1 cellular context compared by ENCODE assay signal in the genomic region with DNA sequence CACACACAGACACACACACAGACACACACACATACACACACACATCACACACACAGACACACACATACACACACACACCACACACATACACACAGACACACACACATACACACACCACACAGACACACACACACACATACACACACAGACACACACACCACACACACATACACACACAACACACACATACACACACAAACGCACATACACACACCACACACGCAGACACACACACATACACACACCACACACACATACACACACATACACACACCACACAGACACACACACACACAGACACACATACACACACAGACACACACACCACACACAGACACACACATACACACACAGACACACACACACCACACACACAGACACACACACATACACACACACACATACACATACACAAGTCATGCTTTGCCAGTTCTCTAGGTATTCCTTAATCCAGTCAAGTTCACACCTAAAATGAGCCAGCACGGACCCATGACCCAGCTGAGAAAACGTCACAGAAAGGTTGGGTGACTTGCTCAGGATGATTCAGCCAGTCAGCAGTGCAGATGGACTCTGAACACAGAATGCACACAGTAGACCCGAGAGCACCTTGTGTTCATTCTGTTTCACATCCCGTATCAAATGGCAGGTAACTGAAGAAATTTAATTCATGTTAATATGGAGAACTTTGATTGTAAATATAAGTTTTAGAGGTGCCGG.
A peak's percentile ranks its signal among the peaks of the same experiment; 100 is the strongest.
TF ChIP-seq lines count a peak whose summit lies in the region.

No MANE protein-coding gene starts in this region.

TF ChIP-seq in K562, 482 proteins besides CTCF, POLR2A, EP300 and RAD21 (continued from another document):
- TF ChIP-seq, protein P1, sequence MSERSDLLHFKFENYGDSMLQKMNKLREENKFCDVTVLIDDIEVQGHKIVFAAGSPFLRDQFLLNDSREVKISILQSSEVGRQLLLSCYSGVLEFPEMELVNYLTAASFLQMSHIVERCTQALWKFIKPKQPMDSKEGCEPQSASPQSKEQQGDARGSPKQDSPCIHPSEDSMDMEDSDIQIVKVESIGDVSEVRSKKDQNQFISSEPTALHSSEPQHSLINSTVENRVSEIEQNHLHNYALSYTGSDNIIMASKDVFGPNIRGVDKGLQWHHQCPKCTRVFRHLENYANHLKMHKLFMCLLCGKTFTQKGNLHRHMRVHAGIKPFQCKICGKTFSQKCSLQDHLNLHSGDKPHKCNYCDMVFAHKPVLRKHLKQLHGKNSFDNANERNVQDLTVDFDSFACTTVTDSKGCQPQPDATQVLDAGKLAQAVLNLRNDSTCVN (CRISPR knock-in tag; IDR thresholded peaks at IDR 0.05) = peak; percentile 76; the same call in 1 of the 2 replicates
